Comparison of ENCODE assay signal across 10 cellular contexts in genomic region chr11:18615628-18616392, GRCh38. TPM values are rescaled to one million over a fixed set of nuclear protein-coding genes. Genes with fewer than 3 reads are reported as not detected.
DNase-seq lines count a peak whose midpoint lies in the region; ATAC-seq and TF ChIP-seq lines count a peak whose summit lies in the region.
"Had no signal": no experiment of that assay in that cellular context is flagged by ENCODE, and none has a peak within 500 bp of the region (broad histone marks: within the 10 kb centered on the region; RNA-seq: fewer than 3 reads in every experiment).

No MANE protein-coding gene starts in this region.

- TF ChIP-seq EP300 in gastroesophageal sphincter (IDR thresholded peaks at IDR 0.05), result no peak

- no peaks in the 10 kb centered on the region for H3K27me3 ChIP-seq in gastroesophageal sphincter

- peaks cover 11% of the 10 kb centered on the region for H3K36me3 Mint-ChIP-seq in activated naive CD8-positive, alpha-beta T cell

- H3K27ac Mint-ChIP-seq in activated naive CD8-positive, alpha-beta T cell, result peak overlapping the region; percentile 77

- H3K9me3 ChIP-seq in gastroesophageal sphincter, result no peaks in the 10 kb centered on the region

- DNase-seq in ELR (ENCODE audit: low read depth) (peak; percentile 64), AG20443 (ENCODE audit: low spot score) (no peak), COLO829 (ENCODE audit: low spot score) (no peak), DMS53 (lab: John Stamatoyannopoulos, UW) (no peak)
- DNase-seq: SHP77 treated with DMSO at 0.1 percent for 48 hours had no signal

- peak; percentile 75 for ATAC-seq in GM19467 (IDR thresholded peaks at IDR 0.05; ENCODE audit: unreplicated experiment)
- peak; percentile 89 for ATAC-seq in HG03342 (IDR thresholded peaks at IDR 0.05; ENCODE audit: unreplicated experiment)
- no peak for ATAC-seq in gastroesophageal sphincter

- peaks cover 0 to 43% of the 10 kb centered on the region in 2 donors for H3K36me3 ChIP-seq in gastroesophageal sphincter

- TF ChIP-seq CTCF in gastroesophageal sphincter (IDR thresholded peaks at IDR 0.05), result no peak

- H3K4me3 ChIP-seq in gastroesophageal sphincter, result no peak overlapping the region

- no peaks in the 10 kb centered on the region for H3K9me3 Mint-ChIP-seq in activated naive CD8-positive, alpha-beta T cell (ENCODE audit: low read depth)

- peak overlapping the region in 1 of 4 donors; percentile 80 for H3K27ac ChIP-seq in gastroesophageal sphincter

- no peaks in the 10 kb centered on the region for H3K27me3 Mint-ChIP-seq in activated naive CD8-positive, alpha-beta T cell

- WGBS in gastroesophageal sphincter (ENCODE audit: low coverage in 1 of 2), 2 donors, result 74 to 95% methylated on average over 7 to 11 of the region's 11 CpGs

- H3K4me1 Mint-ChIP-seq in activated naive CD8-positive, alpha-beta T cell (ENCODE audit: low read depth), result peaks cover 49% of the 10 kb centered on the region

- H3K4me3 Mint-ChIP-seq in activated naive CD8-positive, alpha-beta T cell, result peak overlapping the region; percentile 53

- peaks cover 0 to 51% (median 5%) of the 10 kb centered on the region in 3 donors for H3K4me1 ChIP-seq in gastroesophageal sphincter

- no peak for TF ChIP-seq POLR2A in gastroesophageal sphincter (IDR thresholded peaks at IDR 0.05)

RNA-seq across cellular contexts. Expression of gene MISFA, which starts 16.2 kb away (rescaled TPM):
- total RNA-seq in gastroesophageal sphincter, result 10 to 100 TPM in 2 of 4 donors, 1 to 10 TPM in 1, not detected in 1; 4.2 to 13.9 (median 10.4) TPM
- total RNA-seq: G401 had no signal

RNA-seq across cellular contexts. Expression of gene SPTY2D1, which starts 18.3 kb away (rescaled TPM):
- total RNA-seq in gastroesophageal sphincter, result 10 to 100 TPM; 16.3 to 30.1 (median 25.3) TPM

RNA-seq across cellular contexts. Expression of gene UEVLD, which starts 27.3 kb away (rescaled TPM):
- 10 to 100 TPM; 33.7 to 45.6 (median 38.9) TPM for total RNA-seq in gastroesophageal sphincter
